ENCODE assay signal across 7 cellular contexts in genomic region chr6:28399370-28400121, GRCh38. TPM values are rescaled to one million over a fixed set of nuclear protein-coding genes. Genes with fewer than 3 reads are reported as not detected.
DNase-seq lines count a peak whose midpoint lies in the region; ATAC-seq, FAIRE-seq and TF ChIP-seq lines count a peak whose summit lies in the region.

Gene ZSCAN12, minus strand, starts transcription at chr6:28399747. Its CDS starts 1,342 bp downstream, at chr6:28398405.

- POLR2A ChIA-PET in activated CD4-positive, alpha-beta T cell treated with anti-CD3 and anti-CD28 coated beads, Interleukin-2, amount 10 ng/mL, durations not matched to agents 7 days and 5 days (lab: Charles Lee): no interaction called here
- POLR2A ChIA-PET in HepG2 (lab: Yijun Ruan, JAX): interaction anchor here (0.7 to 1.6 kb wide), 8 partner anchors 16 to 275 kb away, joined by 3 to 21 read pairs (median 6); partner anchors contain the start of genes ZKSCAN3, ZKSCAN8 and ZSCAN16

- CTCF ChIA-PET in activated CD4-positive, alpha-beta T cell treated with anti-CD3 and anti-CD28 coated beads, Interleukin-2, amount 10 ng/mL, durations not matched to agents 7 days and 5 days (lab: Charles Lee): interaction anchor here (1.0 kb wide), 1 partner anchor 10 kb away, joined by 3 read pairs; no protein-coding TSS in a partner anchor
- CTCF ChIA-PET in HepG2 (lab: Yijun Ruan, JAX; ENCODE audit: low intra/inter-chr PET ratio, low total read pairs): interaction anchor here (1.4 kb wide), 1 partner anchor 143 kb away, joined by 4 read pairs; no protein-coding TSS in a partner anchor

- TF ChIP-seq EP300 in HepG2 (IDR thresholded peaks at IDR 0.05; ENCODE audit: low read depth in 2 of 2, low read length in 2 of 2): peak in 1 of 2 experiments; percentile 64; a peak in 3 of 4 replicates
- TF ChIP-seq EP300 in HepG2 (CRISPR knock-in tag; IDR thresholded peaks at IDR 0.05; ENCODE audit: borderline replicate concordance): no peak

- H3K9ac ChIP-seq in HepG2 (ENCODE audit: insufficient read depth, low read depth, low read length): peak within 1 kb of the TSS; percentile 96

- peak; percentile 94 for TF ChIP-seq CTCF in HepG2 (CRISPR knock-in tag; IDR thresholded peaks at IDR 0.05)

- peak within 1 kb of the TSS; percentile 95 for H3K27ac Mint-ChIP-seq in activated CD4-positive, alpha-beta T cell treated with anti-CD3 and anti-CD28 coated beads, Interleukin-2, amount 10 ng/mL, durations not matched to agents 7 days and 5 days

- TF ChIP-seq POLR2A in HepG2 (IDR thresholded peaks at IDR 0.05; ENCODE audit: insufficient read depth in 1 of 2, low read depth in 2 of 2, low read length in 2 of 2): peak; percentile 83 to 90

- ATAC-seq in GM18519 (IDR thresholded peaks at IDR 0.05; ENCODE audit: low FRiP score, unreplicated experiment) (peak; percentile 73), HG03045 (IDR thresholded peaks at IDR 0.05; ENCODE audit: unreplicated experiment) (peak; percentile 88), HepG2 (peak; percentile 98)

- peak within 1 kb of the TSS; percentile 68 for H3K27ac ChIP-seq in HepG2 (ENCODE audit: extremely low read length, insufficient read depth, low read length)

- peaks cover 41% of the 10 kb centered on the region for H3K36me3 Mint-ChIP-seq in activated CD4-positive, alpha-beta T cell treated with anti-CD3 and anti-CD28 coated beads, Interleukin-2, amount 10 ng/mL, durations not matched to agents 7 days and 5 days (ENCODE audit: low read depth)

- peak; percentile 73 for FAIRE-seq in HepG2 (lab: Jason Lieb, UNC)

- DNase-seq in NCI-H345 (lab: John Stamatoyannopoulos, UW) (peak; percentile 67), dermis blood vessel endothelial cell (peak; percentile 86), HepG2 (ENCODE audit: low spot score) (peak; percentile 86)
- peak; percentile 87 for DNase-seq in activated CD4-positive, alpha-beta T cell treated with anti-CD3 and anti-CD28 coated beads, Interleukin-2, amount 10 ng/mL, durations not matched to agents 7 days and 5 days
- DNase-seq in stimulated activated CD4-positive, alpha-beta T cell treated with anti-CD3 and anti-CD28 coated beads, Interleukin-2, amount 100 ng/mL, for 4 hours (ENCODE audit: low read depth): peak; percentile 78

- peak within 1 kb of the TSS; percentile 82 to 99 (median 94) for H3K4me3 ChIP-seq in HepG2 (replicated peaks in 1 of 3; ENCODE audit: insufficient read depth in 1 of 3, low read depth in 2 of 3, low read length in 3 of 3)

- intact Hi-C loops in HepG2 (cut with micrococcal nuclease; ENCODE audit: unreplicated experiment): loop anchor here (1.0 to 5.0 kb wide), 5 partner anchors 16 to 263 kb away; partner anchors contain the start of gene ZSCAN26

- peak within 1 kb of the TSS; percentile 90 for H3K4me3 Mint-ChIP-seq in activated CD4-positive, alpha-beta T cell treated with anti-CD3 and anti-CD28 coated beads, Interleukin-2, amount 10 ng/mL, durations not matched to agents 7 days and 5 days

- TF ChIP-seq RAD21 in HepG2 (CRISPR knock-in tag; IDR thresholded peaks at IDR 0.05): peak; percentile 67

- in situ Hi-C loops in HepG2 (cut with HindIII; ENCODE audit: extremely low pct_ligation_motif_present, low pct_unique_long_range_greater_than_20kb): loop anchor here (10.0 kb wide), 1 partner anchor 285 kb away; no protein-coding TSS in a partner anchor

- peaks cover 30% of the 10 kb centered on the region for H3K79me2 ChIP-seq in HepG2 (ENCODE audit: insufficient read depth, low read length)

- peaks cover 49% of the 10 kb centered on the region for H3K4me1 ChIP-seq in HepG2 (ENCODE audit: insufficient read depth, low read length)

- peak within 1 kb of the TSS; percentile 97 for H2AFZ ChIP-seq in HepG2 (ENCODE audit: low read length)

- under 1% methylated on average over 30 of the region's 46 CpGs for WGBS in HepG2 (ENCODE audit: low lambda C conversion rate)

- peaks cover 26% of the 10 kb centered on the region for H3K27me3 Mint-ChIP-seq in activated CD4-positive, alpha-beta T cell treated with anti-CD3 and anti-CD28 coated beads, Interleukin-2, amount 10 ng/mL, durations not matched to agents 7 days and 5 days

- H3K4me1 Mint-ChIP-seq in activated CD4-positive, alpha-beta T cell treated with anti-CD3 and anti-CD28 coated beads, Interleukin-2, amount 10 ng/mL, durations not matched to agents 7 days and 5 days: peaks cover 60% of the 10 kb centered on the region

- H3K27me3 ChIP-seq in HepG2 (ENCODE audit: control insufficient read depth in 1 of 2, insufficient read depth in 2 of 2, low read length in 2 of 2): no peaks in the 10 kb centered on the region; a peak in 1 of 5 replicates

- peak within 1 kb of the TSS; percentile 73 for H3K4me2 ChIP-seq in HepG2 (ENCODE audit: low read depth, low read length)

- no peaks in the 10 kb centered on the region for H4K20me1 ChIP-seq in HepG2 (ENCODE audit: insufficient read depth, low read length)

- peaks cover 2% of the 10 kb centered on the region for H3K9me3 Mint-ChIP-seq in activated CD4-positive, alpha-beta T cell treated with anti-CD3 and anti-CD28 coated beads, Interleukin-2, amount 10 ng/mL, durations not matched to agents 7 days and 5 days

- no TSS peak for BruUV-seq in HepG2 (replicated peaks; lab: Mats Ljungman, UMichigan)

- peaks cover 2 to 18% of the 10 kb centered on the region in 2 experiments; a peak in 3 of 5 replicates for H3K36me3 ChIP-seq in HepG2 (replicated peaks in 1 of 2; ENCODE audit: control insufficient read depth in 1 of 2, insufficient read depth in 2 of 2, low read length in 2 of 2)

- no peaks in the 10 kb centered on the region for H3K9me3 ChIP-seq in HepG2 (ENCODE audit: low read length)

TF ChIP-seq in HepG2, 621 proteins besides CTCF, POLR2A, EP300 and RAD21 (continues in another document):
- TF ChIP-seq RBM39 (IDR thresholded peaks at IDR 0.05; ENCODE audit: low read depth, low read length, poor library complexity, severe bottlenecking): peak; percentile 97
- peak; percentile 83 for TF ChIP-seq ARNT2 (CRISPR knock-in tag; IDR thresholded peaks at IDR 0.05; ENCODE audit: low read depth)
- no peak for TF ChIP-seq RBAK (CRISPR knock-in tag; IDR thresholded peaks at IDR 0.05)
- TF ChIP-seq HNF1B (CRISPR knock-in tag; IDR thresholded peaks at IDR 0.05): peak; percentile 97
- TF ChIP-seq ZBTB2 (CRISPR knock-in tag; IDR thresholded peaks at IDR 0.05; ENCODE audit: low read depth): no peak
- TF ChIP-seq ZNF225 (CRISPR knock-in tag; IDR thresholded peaks at IDR 0.05): peak; percentile 72; the same call in 1 of the 2 replicates

RNA-seq across cellular contexts. Expression of gene ZSCAN12, which starts in this region (rescaled TPM):
- 1 to 10 TPM; 7.5 to 8.3 TPM for total RNA-seq in activated CD4-positive, alpha-beta T cell treated with anti-CD3 and anti-CD28 coated beads, Interleukin-2, amount 10 ng/mL, durations not matched to agents 7 days and 5 days
- total RNA-seq in dermis blood vessel endothelial cell: 5.1 and 5.6 TPM in 2 replicates
- total RNA-seq in HepG2 (2016; rRNA removed; fragmentation: Illumina TruSeq; extraction: Trizol): 8.9 and 9.8 TPM in 2 replicates
- total RNA-seq in HepG2 (2016; cell fraction: cytosol; rRNA removed; fragmentation: Illumina TruSeq; extraction: Trizol; ENCODE audit: low read depth): 1.8 and 2.1 TPM in 2 replicates
- 9.2 and 10.2 TPM in 2 replicates for total RNA-seq in HepG2 (2016; cell fraction: insoluble cytoplasmic fraction; rRNA removed; fragmentation: Illumina TruSeq; extraction: Trizol)
- 5.2 and 6.9 TPM in 2 replicates for total RNA-seq in HepG2 (2016; cell fraction: membrane; rRNA removed; fragmentation: Illumina TruSeq; extraction: Trizol)
- total RNA-seq in HepG2 (2016; cell fraction: nucleus; rRNA removed; fragmentation: Illumina TruSeq; extraction: Trizol): 13.4 and 13.6 TPM in 2 replicates
- 2.6 and 2.8 TPM in 2 replicates for polyA plus RNA-seq in HepG2 (2011; rRNA removed)
- 1.2 and 1.8 TPM in 2 replicates for polyA plus RNA-seq in HepG2 (2011; cell fraction: cytosol; rRNA removed)
- polyA plus RNA-seq in HepG2 (2011; cell fraction: nucleus; rRNA removed): 2.9 and 3.3 TPM in 2 replicates
- 3.1 and 3.4 TPM in 2 replicates for polyA plus RNA-seq in HepG2 (2012)
- 0.46 and 0.64 TPM in 2 replicates for polyA plus RNA-seq in HepG2 (2016; cell fraction: cytosol; fragmentation: Illumina TruSeq; extraction: Trizol; ENCODE audit: low read depth)
- 5.0 and 5.2 TPM in 2 replicates for polyA plus RNA-seq in HepG2 (2016; cell fraction: insoluble cytoplasmic fraction; fragmentation: Illumina TruSeq; extraction: Trizol; ENCODE audit: low read depth)
- polyA plus RNA-seq in HepG2 (2016; cell fraction: membrane; fragmentation: Illumina TruSeq; extraction: Trizol; ENCODE audit: low read depth): 1.5 and 1.6 TPM in 2 replicates
- polyA plus RNA-seq in HepG2 (2016; cell fraction: nucleus; fragmentation: Illumina TruSeq; extraction: Trizol; ENCODE audit: insufficient read depth, low read depth): 9.9 and 11.0 TPM in 2 replicates
- polyA minus RNA-seq in HepG2 (2011; rRNA and poly(A)+ RNA removed; ENCODE audit: low replicate concordance): 2.4 and 4.9 TPM in 2 replicates
- polyA minus RNA-seq in HepG2 (2011; cell fraction: cytosol; rRNA and poly(A)+ RNA removed): 1.5 and 2.7 TPM in 2 replicates
- polyA minus RNA-seq in HepG2 (2011; cell fraction: nucleus; rRNA and poly(A)+ RNA removed): 21.4 and 24.7 TPM in 2 replicates

Comparison
In these comparisons a context has a peak if more than half of its experiments do, and no peak if none do; other contexts are left out.
1. Peak in every context shown above with its lines: DNase-seq, ATAC-seq, H3K4me3 ChIP-seq and H3K27ac ChIP-seq.